Comparison of ENCODE assay signal across 1 cellular context in genomic region chr12:31659087-31659942, GRCh38.
A peak's percentile ranks its signal among the peaks of the same experiment; 100 is the strongest.
TF ChIP-seq lines count a peak whose summit lies in the region.

TSS of gene ETFBKMT (plus strand) at chr12:31659688. CDS start at chr12:31661954, 2,266 bp downstream.

TF ChIP-seq in HepG2, 621 proteins besides CTCF, POLR2A, EP300 and RAD21 (continued from another document and continues in another):
- TF ChIP-seq ZNF280B (CRISPR knock-in tag; IDR thresholded peaks at IDR 0.05; ENCODE audit: borderline replicate concordance), result 0 out of 2 replicates have a peak, but pooled peaks have one; percentile 33
- peak; percentile 51; the same call in 1 of the 2 replicates for TF ChIP-seq KAT7 (CRISPR knock-in tag; IDR thresholded peaks at IDR 0.05; ENCODE audit: borderline replicate concordance)
- TF ChIP-seq BCL6 (CRISPR knock-in tag; IDR thresholded peaks at IDR 0.05), result no peak
- TF ChIP-seq KLF12 (CRISPR knock-in tag; IDR thresholded peaks at IDR 0.05; ENCODE audit: borderline replicate concordance), result peak; percentile 36; the same call in 1 of the 2 replicates
- TF ChIP-seq SMAD3 (CRISPR knock-in tag; IDR thresholded peaks at IDR 0.05), result 0 out of 2 replicates have a peak, but pooled peaks have one; percentile 16
- TF ChIP-seq, protein P1, sequence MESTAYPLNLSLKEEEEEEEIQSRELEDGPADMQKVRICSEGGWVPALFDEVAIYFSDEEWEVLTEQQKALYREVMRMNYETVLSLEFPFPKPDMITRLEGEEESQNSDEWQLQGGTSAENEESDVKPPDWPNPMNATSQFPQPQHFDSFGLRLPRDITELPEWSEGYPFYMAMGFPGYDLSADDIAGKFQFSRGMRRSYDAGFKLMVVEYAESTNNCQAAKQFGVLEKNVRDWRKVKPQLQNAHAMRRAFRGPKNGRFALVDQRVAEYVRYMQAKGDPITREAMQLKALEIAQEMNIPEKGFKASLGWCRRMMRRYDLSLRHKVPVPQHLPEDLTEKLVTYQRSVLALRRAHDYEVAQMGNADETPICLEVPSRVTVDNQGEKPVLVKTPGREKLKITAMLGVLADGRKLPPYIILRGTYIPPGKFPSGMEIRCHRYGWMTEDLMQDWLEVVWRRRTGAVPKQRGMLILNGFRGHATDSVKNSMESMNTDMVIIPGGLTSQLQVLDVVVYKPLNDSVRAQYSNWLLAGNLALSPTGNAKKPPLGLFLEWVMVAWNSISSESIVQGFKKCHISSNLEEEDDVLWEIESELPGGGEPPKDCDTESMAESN (CRISPR knock-in tag; conservative IDR thresholded peaks at IDR 0.05), result peak; percentile 54; the same call in 1 of the 2 replicates
- TF ChIP-seq ARNTL (CRISPR knock-in tag; IDR thresholded peaks at IDR 0.05), result 0 out of 2 replicates have a peak, but pooled peaks have one; percentile 38
- no peak for TF ChIP-seq ZBTB38 (CRISPR knock-in tag; IDR thresholded peaks at IDR 0.05)
- TF ChIP-seq, protein P2, sequence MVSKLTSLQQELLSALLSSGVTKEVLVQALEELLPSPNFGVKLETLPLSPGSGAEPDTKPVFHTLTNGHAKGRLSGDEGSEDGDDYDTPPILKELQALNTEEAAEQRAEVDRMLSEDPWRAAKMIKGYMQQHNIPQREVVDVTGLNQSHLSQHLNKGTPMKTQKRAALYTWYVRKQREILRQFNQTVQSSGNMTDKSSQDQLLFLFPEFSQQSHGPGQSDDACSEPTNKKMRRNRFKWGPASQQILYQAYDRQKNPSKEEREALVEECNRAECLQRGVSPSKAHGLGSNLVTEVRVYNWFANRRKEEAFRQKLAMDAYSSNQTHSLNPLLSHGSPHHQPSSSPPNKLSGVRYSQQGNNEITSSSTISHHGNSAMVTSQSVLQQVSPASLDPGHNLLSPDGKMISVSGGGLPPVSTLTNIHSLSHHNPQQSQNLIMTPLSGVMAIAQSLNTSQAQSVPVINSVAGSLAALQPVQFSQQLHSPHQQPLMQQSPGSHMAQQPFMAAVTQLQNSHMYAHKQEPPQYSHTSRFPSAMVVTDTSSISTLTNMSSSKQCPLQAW (CRISPR knock-in tag; IDR thresholded peaks at IDR 0.05), result peak; percentile 29; the same call in 1 of the 2 replicates
- TF ChIP-seq ZHX2 (IDR thresholded peaks at IDR 0.05; ENCODE audit: low read depth), result peak; percentile 48; the same call in 1 of the 2 replicates
- no peak for TF ChIP-seq ZHX2 (CRISPR knock-in tag; IDR thresholded peaks at IDR 0.05; ENCODE audit: borderline replicate concordance)
- no peak for TF ChIP-seq HMG20B (CRISPR knock-in tag; conservative IDR thresholded peaks at IDR 0.05)
- TF ChIP-seq ZNF367 (CRISPR knock-in tag; IDR thresholded peaks at IDR 0.05; ENCODE audit: borderline replicate concordance), result no peak
- peak; percentile 61 for TF ChIP-seq TEAD3 (CRISPR knock-in tag; optimal IDR thresholded peaks at IDR 0.05; ENCODE audit: borderline replicate concordance)
- TF ChIP-seq, protein P3, sequence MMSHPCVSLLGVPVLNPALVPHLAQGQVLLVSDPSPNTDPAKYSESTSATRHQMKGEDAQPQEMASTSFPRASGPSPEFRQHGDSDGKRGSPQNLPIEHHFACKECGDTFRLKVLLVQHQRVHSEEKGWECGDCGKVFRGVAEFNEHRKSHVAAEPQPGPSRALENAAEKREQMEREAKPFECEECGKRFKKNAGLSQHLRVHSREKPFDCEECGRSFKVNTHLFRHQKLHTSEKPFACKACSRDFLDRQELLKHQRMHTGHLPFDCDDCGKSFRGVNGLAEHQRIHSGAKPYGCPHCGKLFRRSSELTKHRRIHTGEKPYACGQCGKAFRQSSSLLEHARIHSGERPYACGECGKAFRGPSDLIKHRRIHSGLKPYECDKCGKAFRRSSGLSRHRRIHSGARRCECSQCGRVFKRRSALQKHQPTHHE (CRISPR knock-in tag; IDR thresholded peaks at IDR 0.05; ENCODE audit: borderline replicate concordance), result no peak
- peak; percentile 90 for TF ChIP-seq MAX (IDR thresholded peaks at IDR 0.05)
- TF ChIP-seq, protein P4, sequence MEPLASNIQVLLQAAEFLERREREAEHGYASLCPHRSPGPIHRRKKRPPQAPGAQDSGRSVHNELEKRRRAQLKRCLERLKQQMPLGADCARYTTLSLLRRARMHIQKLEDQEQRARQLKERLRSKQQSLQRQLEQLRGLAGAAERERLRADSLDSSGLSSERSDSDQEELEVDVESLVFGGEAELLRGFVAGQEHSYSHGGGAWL (CRISPR knock-in tag; IDR thresholded peaks at IDR 0.05), result peak; percentile 18; the same call in 1 of the 2 replicates
- peak; percentile 48; the same call in 1 of the 2 replicates for TF ChIP-seq ZNF350 (CRISPR knock-in tag; IDR thresholded peaks at IDR 0.05; ENCODE audit: borderline replicate concordance, low read depth)
- peak; percentile 44; the same call in 1 of the 2 replicates for TF ChIP-seq HOXA5 (CRISPR knock-in tag; IDR thresholded peaks at IDR 0.05)
- no peak for TF ChIP-seq CBX1 (IDR thresholded peaks at IDR 0.05; ENCODE audit: low read depth)
- TF ChIP-seq NR2C2 (CRISPR knock-in tag; IDR thresholded peaks at IDR 0.05; ENCODE audit: borderline replicate concordance), result peak; percentile 91
- TF ChIP-seq SOX13 (IDR thresholded peaks at IDR 0.05), result no peak
- peak in 1 of 2 experiments; percentile 50; a peak in 1 of 4 replicates for TF ChIP-seq SOX13 (CRISPR knock-in tag; conservative IDR thresholded peaks at IDR 0.05 in 1 of 2, IDR thresholded peaks at IDR 0.05 in 1 of 2)
- TF ChIP-seq ZGPAT (CRISPR knock-in tag; IDR thresholded peaks at IDR 0.05), result peak; percentile 78
- TF ChIP-seq ZNF460 (CRISPR knock-in tag; IDR thresholded peaks at IDR 0.05; ENCODE audit: borderline replicate concordance), result peak; percentile 78
- peak; percentile 56 for TF ChIP-seq PBX2 (CRISPR knock-in tag; IDR thresholded peaks at IDR 0.05)
- 0 out of 2 replicates have a peak, but pooled peaks have one; percentile 50 for TF ChIP-seq SIN3A (IDR thresholded peaks at IDR 0.05; ENCODE audit: borderline replicate concordance, low read depth, low read length)
- TF ChIP-seq ZNF550 (CRISPR knock-in tag; IDR thresholded peaks at IDR 0.05; ENCODE audit: borderline replicate concordance), result no peak
- TF ChIP-seq SRF (IDR thresholded peaks at IDR 0.05; ENCODE audit: low read depth, low read length), result 0 out of 2 replicates have a peak, but pooled peaks have one; percentile 34
- TF ChIP-seq NKX3-1 (CRISPR knock-in tag; IDR thresholded peaks at IDR 0.05), result 0 out of 2 replicates have a peak, but pooled peaks have one; percentile 59
- TF ChIP-seq ZNF577 (CRISPR knock-in tag; IDR thresholded peaks at IDR 0.05; ENCODE audit: borderline replicate concordance, low read depth), result no peak
- TF ChIP-seq ZSCAN9 (CRISPR knock-in tag; IDR thresholded peaks at IDR 0.05; ENCODE audit: borderline replicate concordance), result peak; percentile 68; the same call in 1 of the 2 replicates
- peak; percentile 69 for TF ChIP-seq CREB1 (IDR thresholded peaks at IDR 0.05)
- peak; percentile 85 for TF ChIP-seq CREB1 (CRISPR knock-in tag; IDR thresholded peaks at IDR 0.05)
- TF ChIP-seq ZNF317 (CRISPR knock-in tag; IDR thresholded peaks at IDR 0.05), result peak; percentile 69
- TF ChIP-seq YEATS4 (CRISPR knock-in tag; IDR thresholded peaks at IDR 0.05; ENCODE audit: borderline replicate concordance), result peak; percentile 35; the same call in 1 of the 2 replicates
- peak; percentile 76 for TF ChIP-seq CREM (IDR thresholded peaks at IDR 0.05)
- TF ChIP-seq CREM (CRISPR knock-in tag; IDR thresholded peaks at IDR 0.05), result no peak
- TF ChIP-seq ZSCAN31 (CRISPR knock-in tag; IDR thresholded peaks at IDR 0.05; ENCODE audit: low read depth), result peak; percentile 29; the same call in 1 of the 2 replicates
- TF ChIP-seq PAXIP1 (CRISPR knock-in tag; conservative IDR thresholded peaks at IDR 0.05), result peak; percentile 43; the same call in 1 of the 2 replicates
- TF ChIP-seq ZNF12 (CRISPR knock-in tag; IDR thresholded peaks at IDR 0.05), result no peak; the same call in 1 of the 2 replicates
- TF ChIP-seq ZNF331 (CRISPR knock-in tag; IDR thresholded peaks at IDR 0.05), result peak; percentile 71; the same call in 1 of the 2 replicates
